ENCODE assay signal across 3 cellular contexts in the genomic region with DNA sequence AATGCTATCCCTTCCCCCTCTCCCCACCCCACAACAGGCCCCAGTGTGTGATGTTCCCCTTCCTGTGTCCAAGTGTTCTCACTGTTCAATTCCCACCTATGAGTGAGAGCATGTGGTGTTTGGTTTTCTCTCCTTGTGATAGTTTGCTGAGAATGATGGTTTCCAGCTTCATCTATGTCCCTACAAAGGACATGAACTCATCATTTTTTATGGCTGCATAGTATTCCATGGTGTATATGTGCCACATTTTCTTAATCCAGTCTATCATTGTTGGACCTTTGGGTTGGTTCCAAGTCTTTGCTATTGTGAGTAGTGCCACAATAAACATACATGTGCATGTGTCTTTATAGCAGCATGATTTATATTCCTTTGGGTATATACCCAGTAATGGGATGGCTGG. TPM values are rescaled to one million over a fixed set of nuclear protein-coding genes. Genes with fewer than 3 reads are reported as not detected.
A peak's percentile ranks its signal among the peaks of the same experiment; 100 is the strongest.
DNase-seq lines count a peak whose midpoint lies in the region; ATAC-seq, FAIRE-seq and TF ChIP-seq lines count a peak whose summit lies in the region.
"Not testable (repeated sequence)": the region's sequence is repeated elsewhere in the genome, so short reads cannot be mapped to it uniquely, and the experiment has no call there.

No MANE protein-coding gene starts in this region.

- not testable (repeated sequence) for ATAC-seq in K562

- H3K4me3 ChIP-seq in HEK293 (ENCODE audit: low read depth, low read length); K562: not testable (repeated sequence)

- TF ChIP-seq POLR2A in K562 (conservative IDR thresholded peaks at IDR 0.05), result not testable (repeated sequence)

- H3K4me1 ChIP-seq in HEK293 (ENCODE audit: control insufficient read depth, insufficient read depth, low read length); K562 (replicated peaks in 1 of 2; ENCODE audit: control insufficient read depth in 2 of 2, insufficient read depth in 2 of 2, low read length in 2 of 2): not testable (repeated sequence)

- not testable (repeated sequence) for TF ChIP-seq CTCF in HEK293 (tag by site-specific recombination; IDR thresholded peaks at IDR 0.05); VCaP (conservative IDR thresholded peaks at IDR 0.05); K562 (IDR thresholded peaks at IDR 0.05 in 2 of 3, conservative IDR thresholded peaks at IDR 0.05 in 1 of 3; ENCODE audit: insufficient read depth in 2 of 3, low read depth in 1 of 3, low read length in 3 of 3)

- H3K9ac ChIP-seq in K562 (ENCODE audit: insufficient read depth in 1 of 2, low read depth in 2 of 2, low read length in 2 of 2), result not testable (repeated sequence)

- not testable (repeated sequence) for TF ChIP-seq EP300 in K562 (IDR thresholded peaks at IDR 0.05; ENCODE audit: low read length)

- not testable (repeated sequence) for H3K9me1 ChIP-seq in K562 (ENCODE audit: control insufficient read depth, insufficient read depth, low read length)

- TF ChIP-seq RAD21 in K562 (CRISPR knock-in tag; conservative IDR thresholded peaks at IDR 0.05 in 1 of 2, IDR thresholded peaks at IDR 0.05 in 1 of 2), result not testable (repeated sequence)

- FAIRE-seq in K562 (lab: Jason Lieb, UNC), result not testable (repeated sequence)

- H2AFZ ChIP-seq in K562 (ENCODE audit: low read depth, low read length), result not testable (repeated sequence)

- not testable (repeated sequence) for H3K27me3 ChIP-seq in K562 (ENCODE audit: control insufficient read depth in 2 of 2, insufficient read depth in 2 of 2, low read length in 2 of 2)

- H3K4me2 ChIP-seq in K562 (ENCODE audit: insufficient read depth, low read length), result not testable (repeated sequence)

- not testable (repeated sequence) for H3K79me2 ChIP-seq in K562 (ENCODE audit: control insufficient read depth, insufficient read depth, low read length)

- CTCF ChIA-PET in HEK293 (lab: Yijun Ruan, JAX); K562 (lab: Yijun Ruan, JAX; ENCODE audit: low intra/inter-chr PET ratio): not testable (repeated sequence)

- H4K20me1 ChIP-seq in K562 (replicated peaks; ENCODE audit: control insufficient read depth, insufficient read depth, low read length), result not testable (repeated sequence)

- in situ Hi-C loops in K562 (cut with MboI), result not testable (repeated sequence)

- H3K27ac ChIP-seq in HEK293 (ENCODE audit: extremely low read depth, low read depth, low read length); K562 (ENCODE audit: extremely low read depth, low read depth, low read length): not testable (repeated sequence)
- H3K27ac ChIP-seq in VCaP, result peak overlapping the region; percentile 82

- intact Hi-C loops in K562 (cut with micrococcal nuclease), result not testable (repeated sequence)

- not testable (repeated sequence) for BruUV-seq in K562 (replicated peaks; lab: Mats Ljungman, UMichigan)

- H3K36me3 ChIP-seq in HEK293 (ENCODE audit: control insufficient read depth in 2 of 2, insufficient read depth in 1 of 2, low read length in 2 of 2); K562 (ENCODE audit: control insufficient read depth, insufficient read depth, low read length): not testable (repeated sequence)

- not testable (repeated sequence) for H3K9me3 ChIP-seq in HEK293 (ENCODE audit: control insufficient read depth, insufficient read depth, low read depth, low read length); K562 (replicated peaks; ENCODE audit: control insufficient read depth, insufficient read depth, low read depth, low read length)

- POLR2A ChIA-PET in HEK293 (lab: Yijun Ruan, JAX); K562 (lab: Yijun Ruan, JAX): not testable (repeated sequence)

- not testable (repeated sequence) for DNase-seq in K562 (ENCODE audit: extremely low read depth in 1 of 4, low spot score in 3 of 4)

TF ChIP-seq in HEK293, 187 proteins besides CTCF, POLR2A, EP300 and RAD21:
- TF ChIP-seq, protein P1, sequence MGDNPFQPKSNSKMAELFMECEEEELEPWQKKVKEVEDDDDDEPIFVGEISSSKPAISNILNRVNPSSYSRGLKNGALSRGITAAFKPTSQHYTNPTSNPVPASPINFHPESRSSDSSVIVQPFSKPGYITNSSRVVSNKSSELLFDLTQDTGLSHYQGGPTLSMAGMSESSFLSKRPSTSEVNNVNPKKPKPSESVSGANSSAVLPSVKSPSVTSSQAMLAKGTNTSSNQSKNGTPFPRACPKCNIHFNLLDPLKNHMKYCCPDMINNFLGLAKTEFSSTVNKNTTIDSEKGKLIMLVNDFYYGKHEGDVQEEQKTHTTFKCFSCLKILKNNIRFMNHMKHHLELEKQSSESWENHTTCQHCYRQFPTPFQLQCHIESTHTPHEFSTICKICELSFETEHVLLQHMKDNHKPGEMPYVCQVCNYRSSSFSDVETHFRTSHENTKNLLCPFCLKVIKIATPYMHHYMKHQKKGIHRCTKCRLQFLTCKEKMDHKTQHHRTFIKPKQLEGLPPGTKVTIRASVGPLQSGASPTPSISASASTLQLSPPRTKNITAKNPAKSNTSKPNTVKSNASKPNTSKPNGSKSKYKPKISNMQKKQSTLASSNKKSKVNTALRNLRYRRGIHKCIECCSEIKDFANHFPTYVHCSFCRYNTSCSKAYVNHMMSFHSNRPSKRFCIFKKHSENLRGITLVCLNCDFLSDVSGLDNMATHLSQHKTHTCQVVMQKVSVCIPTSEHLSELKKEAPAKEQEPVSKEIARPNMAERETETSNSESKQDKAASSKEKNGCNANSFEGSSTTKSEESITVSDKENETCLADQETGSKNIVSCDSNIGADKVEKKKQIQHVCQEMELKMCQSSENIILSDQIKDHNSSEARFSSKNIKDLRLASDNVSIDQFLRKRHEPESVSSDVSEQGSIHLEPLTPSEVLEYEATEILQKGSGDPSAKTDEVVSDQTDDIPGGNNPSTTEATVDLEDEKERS (tag by site-specific recombination; IDR thresholded peaks at IDR 0.05), result 0 out of 2 replicates have a peak, but pooled peaks have one; percentile 18
- peak; percentile 96 for TF ChIP-seq ZNF146 (tag by site-specific recombination; IDR thresholded peaks at IDR 0.05)
TF ChIP-seq in HEK293: peak in this region for 2; not testable (repeated sequence) for 185.

TF ChIP-seq in K562, 482 proteins besides CTCF, POLR2A, EP300 and RAD21:
- peak in 1 of 2 experiments; percentile 55; a peak in 1 of 4 replicates for TF ChIP-seq KDM1A (IDR thresholded peaks at IDR 0.05)
- TF ChIP-seq BCOR (IDR thresholded peaks at IDR 0.05), result peak; percentile 68; the same call in 1 of the 2 replicates

RNA-seq across cellular contexts. Expression of gene GADD45A, which starts 19.7 kb away (rescaled TPM):
- 90.8 and 102 TPM in 2 replicates for total RNA-seq in K562 (2011; cell fraction: chromatin; rRNA removed; ENCODE audit: low replicate concordance)
- 107 and 116 TPM in 2 replicates for total RNA-seq in K562 (2011; cell fraction: nucleolus; rRNA removed)
- total RNA-seq in K562 (2011; cell fraction: nucleoplasm; rRNA removed), result 70.0 and 72.2 TPM in 2 replicates
- 124 and 128 TPM in 2 replicates for total RNA-seq in K562 (2014; rRNA removed)
- 47.2 and 53.9 TPM in 2 replicates for total RNA-seq in K562 (2014; rRNA removed; fragmentation: Illumina TruSeq; extraction: Trizol)
- 35.6 and 36.3 TPM in 2 replicates for total RNA-seq in K562 (2015; rRNA removed; fragmentation: Illumina TruSeq; extraction: Trizol)
- total RNA-seq in K562 (2021), result 131 and 156 TPM in 2 replicates
- polyA plus RNA-seq in K562 (2011; rRNA removed), result 62.1 and 67.7 TPM in 2 replicates
- polyA plus RNA-seq in K562 (2011; cell fraction: cytosol; rRNA removed), result 70.5 and 81.1 TPM in 2 replicates
- polyA plus RNA-seq in K562 (2011; cell fraction: nucleus; rRNA removed), result 121 and 179 TPM in 2 replicates
- 105 and 115 TPM in 2 replicates for polyA plus RNA-seq in K562 (2012)
- polyA plus RNA-seq in K562 (2014; fragmentation: Illumina TruSeq; extraction: Trizol), result 70.7 and 71.9 TPM in 2 replicates
- 10 to 100 TPM; 21.3 to 22.4 TPM for polyA plus RNA-seq in K562 (2014; fragmentation: Nextera tagmentation; extraction: Ambion mirVana)
- polyA plus RNA-seq in K562 (2014; rRNA removed), result 118 and 142 TPM in 2 replicates
- 20.1 and 28.5 TPM in 2 replicates for polyA minus RNA-seq in K562 (2011; rRNA and poly(A)+ RNA removed)
- polyA minus RNA-seq in K562 (2011; cell fraction: cytosol; rRNA and poly(A)+ RNA removed), result 39.4 and 64.1 TPM in 2 replicates
- polyA minus RNA-seq in K562 (2011; cell fraction: nucleus; rRNA and poly(A)+ RNA removed), result 113 and 146 TPM in 2 replicates
